In the genomic region with DNA sequence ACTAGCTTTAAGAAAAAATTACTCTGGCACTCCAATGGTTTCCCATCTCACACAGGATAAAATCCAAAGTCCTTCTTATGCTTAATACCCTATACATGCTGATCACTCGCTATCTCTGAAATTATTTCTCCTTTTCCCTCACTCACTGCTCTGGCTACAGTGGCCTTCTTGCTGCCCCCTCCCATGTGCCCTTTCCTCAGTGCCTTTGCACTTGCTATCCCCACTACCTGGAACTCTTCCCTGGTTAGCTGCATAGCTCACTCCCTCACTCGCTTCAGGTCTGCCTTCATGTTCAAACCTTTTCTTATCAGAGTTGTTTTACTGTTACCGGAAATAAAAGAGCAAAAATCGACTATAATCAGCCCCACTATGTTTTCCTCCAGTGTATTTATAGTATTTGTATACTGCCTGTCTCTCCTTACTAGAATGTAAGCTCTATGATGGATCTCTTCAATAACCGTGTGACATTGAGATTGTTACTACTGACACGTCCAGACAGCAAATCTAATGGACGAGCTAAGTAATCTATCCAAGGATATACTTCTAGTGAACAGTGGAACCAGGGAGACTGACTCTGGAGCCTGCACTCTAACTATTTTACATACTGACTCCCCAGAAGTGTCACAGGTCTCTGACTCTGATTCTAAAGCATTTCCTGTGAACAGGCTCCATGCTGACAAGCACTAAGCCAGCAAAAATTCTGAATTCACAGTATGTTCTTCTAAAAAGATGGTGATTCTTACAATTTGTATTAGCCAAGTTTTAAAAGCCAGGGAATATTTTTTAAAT, we compare ENCODE assay signal across 8 cellular contexts. TPM values are rescaled to one million over a fixed set of nuclear protein-coding genes. Genes with fewer than 3 reads are reported as not detected.
DNase-seq lines count a peak whose midpoint lies in the region; ATAC-seq, FAIRE-seq and TF ChIP-seq lines count a peak whose summit lies in the region.
"Had no signal": no experiment of that assay in that cellular context is flagged by ENCODE, and none has a peak within 500 bp of the region (broad histone marks: within the 10 kb centered on the region; RNA-seq: fewer than 3 reads in every experiment).

No MANE protein-coding gene starts in this region.

- peak overlapping the region; percentile 7 to 8 for H3K4me3 ChIP-seq in gastroesophageal sphincter
- H3K4me3 ChIP-seq in skeletal muscle tissue (ENCODE audit: low read length in 3 of 3) = peak overlapping the region in 2 of 3 donors; percentile 11 to 12

- H3K27ac ChIP-seq in gastroesophageal sphincter (no peak overlapping the region), skeletal muscle tissue (ENCODE audit: low read depth, low read length) (peak overlapping the region; percentile 28)

- whole genome bisulfite sequencing in gastroesophageal sphincter (ENCODE audit: low coverage in 1 of 2), 2 donors = 68 to 69% methylated on average over 7 of the region's 7 CpGs

- H3K36me3 ChIP-seq in gastroesophageal sphincter (peaks cover 0 to 21% of the 10 kb centered on the region in 2 donors), skeletal muscle tissue (ENCODE audit: control insufficient read depth in 3 of 3, insufficient read depth in 3 of 3, low read length in 3 of 3) (no peaks in the 10 kb centered on the region)

- ATAC-seq in SK-N-SH treated with all-trans-retinoic acid at 6 μM for 48 hours (peak; percentile 91), gastroesophageal sphincter (no peak)

- no peak for TF ChIP-seq EP300 in gastroesophageal sphincter (IDR thresholded peaks at IDR 0.05)

- CTCF ChIA-PET in GM10248 (lab: Yijun Ruan, JAX) = interaction anchor here (0.8 to 2.7 kb wide), 8 partner anchors 9 to 89 kb away, joined by 3 to 16 read pairs (median 4); partner anchors contain the start of gene ARMC12

- H3K27me3 ChIP-seq in gastroesophageal sphincter = no peaks in the 10 kb centered on the region
- no peaks in the 10 kb centered on the region for H3K27me3 ChIP-seq in skeletal muscle tissue (ENCODE audit: control insufficient read depth in 3 of 3, insufficient read depth in 3 of 3, low read length in 3 of 3)

- FAIRE-seq in GM18507 (lab: Jason Lieb, UNC) = peak; percentile 69

- POLR2A ChIA-PET in GM10248 (lab: Yijun Ruan, JAX) = no interaction called here

- peak overlapping the region in 2 of 3 donors; percentile 40 to 47 for H3K9ac ChIP-seq in skeletal muscle tissue (ENCODE audit: low read depth in 1 of 3, low read length in 3 of 3)

- peaks cover 15 to 80% (median 34%) of the 10 kb centered on the region in 3 donors for H3K4me1 ChIP-seq in gastroesophageal sphincter
- peaks cover 18 to 23% (median 20%) of the 10 kb centered on the region in 3 donors for H3K4me1 ChIP-seq in skeletal muscle tissue (ENCODE audit: control insufficient read depth in 3 of 3, insufficient read depth in 3 of 3, low read length in 3 of 3)

- no peak for TF ChIP-seq POLR2A in gastroesophageal sphincter (IDR thresholded peaks at IDR 0.05)

- H3K9me3 ChIP-seq in gastroesophageal sphincter (no peaks in the 10 kb centered on the region), skeletal muscle tissue (ENCODE audit: control insufficient read depth in 3 of 3, low read length in 3 of 3) (no peaks in the 10 kb centered on the region)

- TF ChIP-seq CTCF in gastroesophageal sphincter (IDR thresholded peaks at IDR 0.05) (no peak), GM10248 (IDR thresholded peaks at IDR 0.05; ENCODE audit: control extremely low read depth, extremely low read depth, low read depth, missing control alignments) (no peak)

- DNase-seq in GM18507 (ENCODE audit: extremely low spot score, insufficient read length, low read depth) = no peak
- DNase-seq in 8988T = no peak
- DNase-seq in GM10248 (ENCODE audit: extremely low spot score) = no peak
- DNase-seq in NCI-H2171 (lab: John Stamatoyannopoulos, UW) = no peak
- DNase-seq: amniotic stem cell had no signal

TF ChIP-seq in SK-N-SH treated with all-trans-retinoic acid at 6 μM for 48 hours, 23 proteins besides CTCF, POLR2A, EP300 and RAD21:
- TF ChIP-seq, protein P1, sequence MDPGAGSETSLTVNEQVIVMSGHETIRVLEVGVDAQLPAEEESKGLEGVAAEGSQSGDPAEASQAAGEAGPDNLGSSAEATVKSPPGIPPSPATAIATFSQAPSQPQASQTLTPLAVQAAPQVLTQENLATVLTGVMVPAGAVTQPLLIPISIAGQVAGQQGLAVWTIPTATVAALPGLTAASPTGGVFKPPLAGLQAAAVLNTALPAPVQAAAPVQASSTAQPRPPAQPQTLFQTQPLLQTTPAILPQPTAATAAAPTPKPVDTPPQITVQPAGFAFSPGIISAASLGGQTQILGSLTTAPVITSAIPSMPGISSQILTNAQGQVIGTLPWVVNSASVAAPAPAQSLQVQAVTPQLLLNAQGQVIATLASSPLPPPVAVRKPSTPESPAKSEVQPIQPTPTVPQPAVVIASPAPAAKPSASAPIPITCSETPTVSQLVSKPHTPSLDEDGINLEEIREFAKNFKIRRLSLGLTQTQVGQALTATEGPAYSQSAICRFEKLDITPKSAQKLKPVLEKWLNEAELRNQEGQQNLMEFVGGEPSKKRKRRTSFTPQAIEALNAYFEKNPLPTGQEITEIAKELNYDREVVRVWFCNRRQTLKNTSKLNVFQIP (CRISPR knock-in tag; IDR thresholded peaks at IDR 0.05; ENCODE audit: borderline replicate concordance, low read depth) = no peak
- TF ChIP-seq OSR1 (CRISPR knock-in tag; IDR thresholded peaks at IDR 0.05) (no peak), ZFP3 (CRISPR knock-in tag; IDR thresholded peaks at IDR 0.05) (no peak)
TF ChIP-seq in SK-N-SH treated with all-trans-retinoic acid at 6 μM for 48 hours: peak in this region for 0.

RNA-seq across cellular contexts. Expression of gene FKBP5, which starts 25.1 kb away (rescaled TPM):
- total RNA-seq in gastroesophageal sphincter = 100 to 1,000 TPM; 453 to 676 (median 478) TPM
- total RNA-seq in skeletal muscle tissue = 6.8 TPM

Comparison
In these comparisons a context has a peak if more than half of its experiments do, and no peak if none do; other contexts are left out.
1. RNA of gene FKBP5, which starts 25.1 kb away (total RNA-seq): 453 to 676 TPM in gastroesophageal sphincter; 6.8 TPM in skeletal muscle tissue (single experiment); every median in the first group is over 10 times any median in the second.